Comparison of ENCODE assay signal across 20 cellular contexts in the genomic region with DNA sequence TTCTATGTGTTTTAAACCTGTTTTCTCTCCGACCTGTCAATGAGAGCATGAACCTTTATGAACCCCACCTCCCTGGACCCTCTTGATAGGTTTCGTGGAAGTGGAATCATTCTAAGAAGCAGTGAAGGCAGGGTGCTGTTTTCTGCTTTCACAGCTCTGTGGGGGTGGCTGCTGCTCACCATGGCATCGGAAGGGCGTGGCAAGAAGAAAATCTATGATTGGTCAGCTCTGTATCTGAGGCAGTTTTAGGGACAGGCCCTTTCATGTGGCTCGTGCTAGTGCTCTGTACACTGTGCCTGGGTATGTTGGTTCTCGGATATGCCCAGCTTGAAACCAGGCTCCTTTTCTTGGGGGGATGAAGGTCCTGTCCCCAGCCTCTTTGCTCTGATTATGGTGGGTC.
A peak's percentile ranks its signal among the peaks of the same experiment; 100 is the strongest.
DNase-seq lines count a peak whose midpoint lies in the region; ATAC-seq, FAIRE-seq and TF ChIP-seq lines count a peak whose summit lies in the region.
"Had no signal": no experiment of that assay in that cellular context is flagged by ENCODE, and none has a peak within 500 bp of the region (broad histone marks: within the 10 kb centered on the region; RNA-seq: fewer than 3 reads in every experiment).

No MANE protein-coding gene starts in this region.

- in situ Hi-C loops in G401 (cut with HindIII; ENCODE audit: low sequenced_read_pairs) = no loop called here
- in situ Hi-C loops in K562 (cut with MboI) = no loop called here

- H3K4me2 ChIP-seq in Karpas-422 (ENCODE audit: low read depth, low read length, poor library complexity, severe bottlenecking) = no peak overlapping the region
- H3K4me2 ChIP-seq in K562 (ENCODE audit: insufficient read depth, low read length) = no peak overlapping the region
- H3K4me2 ChIP-seq: A549 had no signal

- H3K9me2 ChIP-seq in Karpas-422 (replicated peaks; ENCODE audit: insufficient read depth, low read length) = no peaks in the 10 kb centered on the region

- DNase-seq in G401 (ENCODE audit: low spot score) = peak; percentile 12
- peak; percentile 47 for DNase-seq in Karpas-422
- DNase-seq in K562 (ENCODE audit: extremely low read depth in 1 of 4, low spot score in 3 of 4) = peak in 1 of 4 experiments; percentile 14
- peak; percentile 32 for DNase-seq in islet precursor cell
- no peak for DNase-seq in right cardiac atrium
- DNase-seq: COR-L47, DMS153, DMS79 treated with DMSO at 0.1 percent for 48 hours, EL, GDM1 had no signal

- H4K20me1 ChIP-seq in Karpas-422 (ENCODE audit: insufficient read depth, low read depth, low read length) (no peaks in the 10 kb centered on the region), K562 (replicated peaks; ENCODE audit: control insufficient read depth, insufficient read depth, low read length) (no peaks in the 10 kb centered on the region)

- H3K36me3 ChIP-seq in Karpas-422 (ENCODE audit: insufficient read depth, low read length) (no peaks in the 10 kb centered on the region), K562 (ENCODE audit: control insufficient read depth, insufficient read depth, low read length) (no peaks in the 10 kb centered on the region), gastroesophageal sphincter (no peaks in the 10 kb centered on the region)

- H3K27ac ChIP-seq in Karpas-422 (ENCODE audit: low read length) = no peak overlapping the region
- no peak overlapping the region for H3K27ac ChIP-seq in K562 (ENCODE audit: extremely low read depth, low read depth, low read length)
- H3K27ac ChIP-seq in gastroesophageal sphincter = no peak overlapping the region
- H3K27ac ChIP-seq in right cardiac atrium (ENCODE audit: low read length) = no peak overlapping the region
- H3K27ac ChIP-seq: A549, HL-60 had no signal

- no peaks in the 10 kb centered on the region for H3K9me1 ChIP-seq in K562 (ENCODE audit: control insufficient read depth, insufficient read depth, low read length)

- FAIRE-seq in K562 (lab: Jason Lieb, UNC) = no peak
- FAIRE-seq: A549, D721Med, GM12892, GM19239, H54 had no signal

- POLR2A ChIA-PET in K562 (lab: Yijun Ruan, JAX) = no interaction called here

- no TSS peak for BruUV-seq in K562 (replicated peaks; lab: Mats Ljungman, UMichigan)

- H3K27me3 ChIP-seq in Karpas-422 (ENCODE audit: low read length) = no peaks in the 10 kb centered on the region
- H3K27me3 ChIP-seq in K562 (ENCODE audit: control insufficient read depth in 2 of 2, insufficient read depth in 2 of 2, low read length in 2 of 2) = peaks cover 0 to 18% of the 10 kb centered on the region in 2 experiments; a peak in 3 of 5 replicates
- H3K27me3 ChIP-seq in gastroesophageal sphincter = no peaks in the 10 kb centered on the region
- H3K27me3 ChIP-seq in right cardiac atrium (ENCODE audit: control insufficient read depth, insufficient read depth) = no peaks in the 10 kb centered on the region

- H3K9me3 ChIP-seq in Karpas-422 (ENCODE audit: low read length) = no peaks in the 10 kb centered on the region
- no peaks in the 10 kb centered on the region for H3K9me3 ChIP-seq in K562 (replicated peaks; ENCODE audit: control insufficient read depth, insufficient read depth, low read depth, low read length)
- H3K9me3 ChIP-seq in gastroesophageal sphincter = peaks cover 0 to 15% (median 0%) of the 10 kb centered on the region in 3 donors
- H3K9me3 ChIP-seq in right cardiac atrium (ENCODE audit: control insufficient read depth, low read length) = no peaks in the 10 kb centered on the region

- H3K9ac ChIP-seq in Karpas-422 (ENCODE audit: low read length) = no peak overlapping the region
- no peak overlapping the region for H3K9ac ChIP-seq in K562 (ENCODE audit: insufficient read depth in 1 of 2, low read depth in 2 of 2, low read length in 2 of 2)

- H2AFZ ChIP-seq in Karpas-422 (ENCODE audit: low read length) (no peak overlapping the region), K562 (ENCODE audit: low read depth, low read length) (no peak overlapping the region)

- TF ChIP-seq RAD21 in K562 (CRISPR knock-in tag; conservative IDR thresholded peaks at IDR 0.05 in 1 of 2, IDR thresholded peaks at IDR 0.05 in 1 of 2) = no peak

- H3K79me2 ChIP-seq in Karpas-422 (ENCODE audit: low read length) = no peaks in the 10 kb centered on the region
- no peaks in the 10 kb centered on the region for H3K79me2 ChIP-seq in K562 (ENCODE audit: control insufficient read depth, insufficient read depth, low read length)

- TF ChIP-seq POLR2A in K562 (conservative IDR thresholded peaks at IDR 0.05) (no peak), gastroesophageal sphincter (IDR thresholded peaks at IDR 0.05) (no peak)

- 1% methylated on average over 6 of the region's 6 CpGs for WGBS in K562 (ENCODE audit: insufficient coverage, low coverage, missing lambda C conversion rate)
- 87 to 93% methylated on average over 3 to 6 of the region's 6 CpGs for WGBS in gastroesophageal sphincter (ENCODE audit: low coverage in 1 of 2), 2 donors
- WGBS in right cardiac atrium = 87% methylated on average over 6 of the region's 6 CpGs

- ATAC-seq in K562 = peak; percentile 71; the same call in 2 of the 3 replicates
- ATAC-seq in gastroesophageal sphincter = no peak
- no peak for ATAC-seq in GM21367 (IDR thresholded peaks at IDR 0.05; ENCODE audit: unreplicated experiment)
- no peak for ATAC-seq in right cardiac atrium
- ATAC-seq: A549; CD8-positive, alpha-beta T cell; HCT116 had no signal

- no peak for TF ChIP-seq CTCF in K562 (IDR thresholded peaks at IDR 0.05 in 2 of 3, conservative IDR thresholded peaks at IDR 0.05 in 1 of 3; ENCODE audit: insufficient read depth in 2 of 3, low read depth in 1 of 3, low read length in 3 of 3)
- no peak for TF ChIP-seq CTCF in gastroesophageal sphincter (IDR thresholded peaks at IDR 0.05)

- CTCF ChIA-PET in K562 (lab: Yijun Ruan, JAX; ENCODE audit: low intra/inter-chr PET ratio) = no interaction called here

- H3K4me1 ChIP-seq in Karpas-422 (ENCODE audit: low read length) (no peaks in the 10 kb centered on the region), K562 (replicated peaks in 1 of 2; ENCODE audit: control insufficient read depth in 2 of 2, insufficient read depth in 2 of 2, low read length in 2 of 2) (no peaks in the 10 kb centered on the region), gastroesophageal sphincter (no peaks in the 10 kb centered on the region), right cardiac atrium (ENCODE audit: control insufficient read depth, insufficient read depth, low read length) (no peaks in the 10 kb centered on the region)
- H3K4me1 ChIP-seq: A549 had no signal

- TF ChIP-seq EP300 in K562 (IDR thresholded peaks at IDR 0.05; ENCODE audit: low read length) = no peak
- TF ChIP-seq EP300 in gastroesophageal sphincter (IDR thresholded peaks at IDR 0.05) = no peak

- intact Hi-C loops in K562 (cut with micrococcal nuclease) = no loop called here
- intact Hi-C loops in right cardiac atrium (cut with DNase I) = no loop called here

- H3K4me3 ChIP-seq in Karpas-422 (ENCODE audit: low read length) (no peak overlapping the region), K562 (no peak overlapping the region), gastroesophageal sphincter (no peak overlapping the region), right cardiac atrium (ENCODE audit: low read length) (no peak overlapping the region)
- H3K4me3 ChIP-seq: A549 had no signal

TF ChIP-seq in K562, 482 proteins besides CTCF, POLR2A, EP300 and RAD21:
- TF ChIP-seq, protein P1, sequence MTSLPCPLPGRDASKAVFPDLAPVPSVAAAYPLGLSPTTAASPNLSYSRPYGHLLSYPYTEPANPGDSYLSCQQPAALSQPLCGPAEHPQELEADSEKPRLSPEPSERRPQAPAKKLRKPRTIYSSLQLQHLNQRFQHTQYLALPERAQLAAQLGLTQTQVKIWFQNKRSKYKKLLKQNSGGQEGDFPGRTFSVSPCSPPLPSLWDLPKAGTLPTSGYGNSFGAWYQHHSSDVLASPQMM (CRISPR knock-in tag; IDR thresholded peaks at IDR 0.05) = no peak
- TF ChIP-seq DIDO1 (tag; IDR thresholded peaks at IDR 0.05; ENCODE audit: low read depth) = no peak
TF ChIP-seq in K562: peak in this region for 0.

Comparison
In these comparisons a context has a peak if more than half of its experiments do, and no peak if none do; other contexts are left out.
1. DNase-seq: peak in G401 (single experiment), Karpas-422 (single experiment) and islet precursor cell (single experiment); none in right cardiac atrium (0 of 3).